In genomic region chr1:85577421-85578320, GRCh38 we compare ENCODE assay signal across 8 cellular contexts. TPM values are rescaled to one million over a fixed set of nuclear protein-coding genes. Genes with fewer than 3 reads are reported as not detected.
DNase-seq lines count a peak whose midpoint lies in the region; ATAC-seq and TF ChIP-seq lines count a peak whose summit lies in the region.

No MANE protein-coding gene starts in this region.

- ATAC-seq in HG02885 (IDR thresholded peaks at IDR 0.05; ENCODE audit: poor library complexity, unreplicated experiment) (peak; percentile 17), natural killer cell (no peak)

- H3K9ac ChIP-seq in SU-DHL-6 (ENCODE audit: low read length) = peak overlapping the region; percentile 46; the same call in 1 of the 2 replicates

- no peaks in the 10 kb centered on the region for H3F3A ChIP-seq in SU-DHL-6 (ENCODE audit: insufficient read depth)

- no peaks in the 10 kb centered on the region for H3K9me2 ChIP-seq in SU-DHL-6 (replicated peaks; ENCODE audit: insufficient read depth, low read length)

- no peaks in the 10 kb centered on the region for H3K36me3 ChIP-seq in SU-DHL-6 (ENCODE audit: low read length)
- peaks cover 0 to under 1% of the 10 kb centered on the region in 2 donors for H3K36me3 ChIP-seq in esophagus (ENCODE audit: control insufficient read depth in 2 of 2, insufficient read depth in 2 of 2, low read length in 1 of 2)

- H3K36me3 Mint-ChIP-seq in natural killer cell = no peaks in the 10 kb centered on the region

- peak overlapping the region; percentile 56 for H3K4me2 ChIP-seq in SU-DHL-6 (ENCODE audit: low read depth, low read length, poor library complexity, severe bottlenecking)

- no peak overlapping the region for H3K27ac Mint-ChIP-seq in natural killer cell

- H2AFZ ChIP-seq in SU-DHL-6 (ENCODE audit: low read depth, low read length, severe bottlenecking) = peak overlapping the region; percentile 55

- no peaks in the 10 kb centered on the region for H4K20me1 ChIP-seq in SU-DHL-6 (ENCODE audit: low read depth, low read length)

- intact Hi-C loops in natural killer cell (cut with micrococcal nuclease) = no loop called here

- WGBS in esophagus, 2 donors = 21 to 27% methylated on average over 33 of the region's 33 CpGs

- peak overlapping the region; percentile 57 for H3K4me3 Mint-ChIP-seq in natural killer cell

- H3K9me3 Mint-ChIP-seq in natural killer cell = no peaks in the 10 kb centered on the region

- peaks cover 47 to 65% of the 10 kb centered on the region in 2 donors for H3K27me3 Mint-ChIP-seq in natural killer cell (ENCODE audit: low read depth in 2 of 2)

- H3K4me3 ChIP-seq in SU-DHL-6 (ENCODE audit: insufficient read depth, low read length, poor library complexity, severe bottlenecking) = peak overlapping the region; percentile 56
- peak overlapping the region; percentile 53 for H3K4me3 ChIP-seq in esophagus (ENCODE audit: low read depth in 1 of 2, low read length in 2 of 2)

- peak; percentile 56 for DNase-seq in activated CD8-positive, alpha-beta memory T cell treated with anti-CD3 and anti-CD28 coated beads, Interleukin-2, amount 50 U/mL, for 48 hours
- DNase-seq in activated CD8-positive, alpha-beta memory T cell treated with anti-CD3 and anti-CD28 coated beads, Interleukin-2, amount 50 U/mL, for 4 hours = no peak
- DNase-seq in natural killer cell (no peak), NCI-H510A treated with DMSO at 0.1 percent for 48 hours (lab: John Stamatoyannopoulos, UW) (no peak)
- DNase-seq in effector CD8-positive, alpha-beta T cell (lab: John Stamatoyannopoulos, UW) = no peak

- H3K79me2 ChIP-seq in SU-DHL-6 (ENCODE audit: insufficient read depth, low read length) = no peaks in the 10 kb centered on the region

- H3K9me3 ChIP-seq in SU-DHL-6 (ENCODE audit: insufficient read depth, low read length) = no peaks in the 10 kb centered on the region
- no peaks in the 10 kb centered on the region for H3K9me3 ChIP-seq in esophagus (ENCODE audit: control insufficient read depth in 2 of 2, insufficient read depth in 1 of 2, low read depth in 1 of 2, low read length in 1 of 2)

- peaks cover 3 to 8% of the 10 kb centered on the region in 2 donors for H3K4me1 ChIP-seq in esophagus (ENCODE audit: control insufficient read depth in 2 of 2, insufficient read depth in 2 of 2, low read length in 1 of 2)

- TF ChIP-seq CTCF in SU-DHL-6 (IDR thresholded peaks at IDR 0.05; ENCODE audit: insufficient read depth, low read length, poor library complexity, severe bottlenecking) = no peak
- TF ChIP-seq CTCF in natural killer cell (IDR thresholded peaks at IDR 0.05) = no peak

- H3K4me1 Mint-ChIP-seq in natural killer cell = peaks cover 0 to 6% of the 10 kb centered on the region in 2 donors

- H3K27me3 ChIP-seq in SU-DHL-6 (ENCODE audit: low read length) = no peaks in the 10 kb centered on the region
- no peaks in the 10 kb centered on the region for H3K27me3 ChIP-seq in esophagus (ENCODE audit: control insufficient read depth in 1 of 2, insufficient read depth in 2 of 2, low read length in 2 of 2)

- H3K27ac ChIP-seq in SU-DHL-6 (ENCODE audit: low read depth, low read length) = no peak overlapping the region
- H3K27ac ChIP-seq in esophagus (ENCODE audit: low read depth in 2 of 2, low read length in 1 of 2) = peak overlapping the region; percentile 86 to 89

RNA-seq across cellular contexts. Expression of gene CCN1, which starts 2.9 kb away (rescaled TPM):
- polyA plus RNA-seq in esophagus = 1 to 10 TPM; 9.3 to 9.4 TPM
- not detected for total RNA-seq in natural killer cell
